ENCODE assay signal across 22 cellular contexts in genomic region chr2:220736778-220737177, GRCh38.
DNase-seq lines count a peak whose midpoint lies in the region; ATAC-seq and TF ChIP-seq lines count a peak whose summit lies in the region.
"Had no signal": no experiment of that assay in that cellular context is flagged by ENCODE, and none has a peak within 500 bp of the region (broad histone marks: within the 10 kb centered on the region; RNA-seq: fewer than 3 reads in every experiment).

No MANE protein-coding gene starts in this region.

- no peak overlapping the region for H2AK9ac ChIP-seq in IMR-90 (replicated peaks; ENCODE audit: low read depth, low read length, poor library complexity)

- H2BK120ac ChIP-seq in IMR-90 (ENCODE audit: low read depth, low read length) (no peak overlapping the region), mesendoderm (ENCODE audit: low read depth, low read length) (no peak overlapping the region)

- H4K20me1 ChIP-seq in GM23338 (replicated peaks; ENCODE audit: insufficient read depth) (no peaks in the 10 kb centered on the region), IMR-90 (ENCODE audit: insufficient read depth, low read length) (no peaks in the 10 kb centered on the region)

- H3K4me1 ChIP-seq in GM23338 (ENCODE audit: insufficient read depth), result no peaks in the 10 kb centered on the region
- no peaks in the 10 kb centered on the region for H3K4me1 ChIP-seq in IMR-90 (ENCODE audit: control insufficient read depth, insufficient read depth, low read length)
- H3K4me1 ChIP-seq in mesendoderm (ENCODE audit: control insufficient read depth, low read depth, low read length), result no peaks in the 10 kb centered on the region
- H3K4me1 ChIP-seq in thyroid gland, result no peaks in the 10 kb centered on the region
- H3K4me1 ChIP-seq: breast epithelium, testis had no signal

- H3K14ac ChIP-seq in IMR-90 (replicated peaks; ENCODE audit: low read depth, low read length), result no peak overlapping the region

- intact Hi-C loops in IMR-90 (cut with micrococcal nuclease), result no loop called here
- intact Hi-C loops in thyroid gland (cut with DNase I), result no loop called here

- ATAC-seq in GM23338 (peak; percentile 72), IMR-90 (ENCODE audit: low read depth) (no peak), WTC11 (peak; percentile 85)
- ATAC-seq in naive thymus-derived CD8-positive, alpha-beta T cell, result no peak
- ATAC-seq: CD8-positive, alpha-beta T cell had no signal

- H3K9ac ChIP-seq in IMR-90 (ENCODE audit: low read depth, low read length), result no peak overlapping the region
- H3K9ac ChIP-seq in mesendoderm (ENCODE audit: low read length), result no peak overlapping the region

- H3K4me3 ChIP-seq in GM23338 (no peak overlapping the region), IMR-90 (ENCODE audit: insufficient read depth, low read depth, low read length) (no peak overlapping the region), mesendoderm (ENCODE audit: low read length) (no peak overlapping the region), thyroid gland (replicated peaks in 1 of 3) (no peak overlapping the region)
- H3K4me3 ChIP-seq: breast epithelium, testis had no signal

- H2BK15ac ChIP-seq in IMR-90 (ENCODE audit: low read depth, low read length), result 0 out of 3 replicates have a peak overlapping the region, but pooled peaks have one; percentile 40
- H2BK15ac ChIP-seq in mesendoderm (replicated peaks; ENCODE audit: low read depth), result no peak overlapping the region

- H4K5ac ChIP-seq in IMR-90 (ENCODE audit: low read depth, low read length) (no peak overlapping the region), mesendoderm (ENCODE audit: low read length) (no peak overlapping the region)

- H3K36me3 Mint-ChIP-seq in GM23338 (ENCODE audit: low read depth), result no peaks in the 10 kb centered on the region; the same call in 2 of the 3 replicates
- H3K36me3 Mint-ChIP-seq in WTC11, result peaks cover 7% of the 10 kb centered on the region; the same call in 1 of the 2 replicates
- H3K36me3 Mint-ChIP-seq in naive thymus-derived CD8-positive, alpha-beta T cell, result no peaks in the 10 kb centered on the region
- H3K36me3 Mint-ChIP-seq: CD8-positive, alpha-beta T cell had no signal

- TF ChIP-seq CTCF in GM23338 (conservative IDR thresholded peaks at IDR 0.05; ENCODE audit: low read depth in 2 of 2) (no peak), IMR-90 (conservative IDR thresholded peaks at IDR 0.05; ENCODE audit: low read depth, low read length) (no peak), WTC11 (IDR thresholded peaks at IDR 0.05) (no peak), GM10266 (IDR thresholded peaks at IDR 0.05; ENCODE audit: control insufficient read depth, insufficient read depth, low read depth, missing control alignments) (no peak), thyroid gland (IDR thresholded peaks at IDR 0.05) (no peak)

- BruUV-seq in IMR-90 (replicated peaks; lab: Mats Ljungman, UMichigan), result no TSS peak

- H3K9me2 ChIP-seq in GM23338 (ENCODE audit: insufficient read depth), result peaks cover 6% of the 10 kb centered on the region; the same call in 1 of the 2 replicates

- H2BK5ac ChIP-seq in IMR-90 (ENCODE audit: low read depth, low read length, poor library complexity, severe bottlenecking) (no peak overlapping the region), mesendoderm (ENCODE audit: low read length) (no peak overlapping the region)

- H2AK5ac ChIP-seq in IMR-90 (ENCODE audit: low read depth, low read length) (no peak overlapping the region), mesendoderm (ENCODE audit: low read length) (no peak overlapping the region)

- CTCF ChIA-PET in IMR-90 (lab: Yijun Ruan, JAX), result no interaction called here
- CTCF ChIA-PET in WTC11 (lab: Charles Lee), result no interaction called here

- DNase-seq in GM23338 (ENCODE audit: low spot score), result peak; percentile 47
- DNase-seq in IMR-90, result peak; percentile 3
- no peak for DNase-seq in WTC11 (ENCODE audit: low spot score)
- DNase-seq in mesendoderm, result peak; percentile 49
- DNase-seq in GM10266 (ENCODE audit: extremely low spot score), result no peak
- DNase-seq in thyroid gland, result no peak
- DNase-seq in naive thymus-derived CD8-positive, alpha-beta T cell, result no peak
- DNase-seq: activated CD4-positive, alpha-beta memory T cell treated with anti-CD3 and anti-CD28 coated beads, Interleukin-2, amount 10 ng/mL, durations not matched to agents 7 days and 5 days; activated effector memory CD4-positive, alpha-beta T cell treated with anti-CD3 and anti-CD28 coated beads, Interleukin-2, amount 50 U/mL, for 16 hours; activated T-cell treated with anti-CD3 and anti-CD28 coated beads for 4 hours; CD8-positive, alpha-beta T cell; cortex of kidney; DND-41; NCI-H2081; NCI-H446 treated with DMSO at 0.1 percent for 48 hours; occipital lobe; retina; stimulated activated CD4-positive, alpha-beta T cell treated with anti-CD3 and anti-CD28 coated beads, Interleukin-4, amount 100 ng/mL, for 1 hour; stimulated activated naive CD4-positive, alpha-beta T cell; T-helper 9 cell; testis had no signal

- no peaks in the 10 kb centered on the region for H3F3A ChIP-seq in GM23338 (replicated peaks; ENCODE audit: low read depth)

- H3K56ac ChIP-seq in IMR-90 (ENCODE audit: extremely low read depth, insufficient read depth, low read length) (no peak overlapping the region), mesendoderm (ENCODE audit: low read length) (no peak overlapping the region)

- in situ Hi-C loops in IMR-90 (cut with MboI; ENCODE audit: low sequenced_read_pairs), result no loop called here

- dilution Hi-C loops in IMR-90 (cut with HindIII; ENCODE audit: low sequenced_read_pairs, unreplicated experiment), result no loop called here

- TF ChIP-seq RAD21 in IMR-90 (IDR thresholded peaks at IDR 0.05; ENCODE audit: low read length), result no peak

- H2AFZ ChIP-seq in GM23338 (peak overlapping the region; percentile 75; the same call in 1 of the 2 replicates), IMR-90 (replicated peaks; ENCODE audit: low read length, poor library complexity) (no peak overlapping the region)

- no CpG with 5 or more reads among the region's 4 CpGs for WGBS in IMR-90 (ENCODE audit: extremely low coverage in 2 of 2, insufficient read length in 1 of 2), 2 experiments
- WGBS in mesendoderm (ENCODE audit: extremely low coverage, insufficient coverage, low lambda C conversion rate), result no CpG with 5 or more reads among the region's 4 CpGs
- WGBS in thyroid gland, 2 donors, result 65 to 73% methylated on average over 4 of the region's 4 CpGs

- H3K18ac ChIP-seq in IMR-90 (ENCODE audit: low read depth, low read length), result no peak overlapping the region
- no peak overlapping the region for H3K18ac ChIP-seq in mesendoderm (ENCODE audit: low read length)

- peaks cover 7% of the 10 kb centered on the region; the same call in 2 of the 3 replicates for H3K9me3 Mint-ChIP-seq in GM23338
- H3K9me3 Mint-ChIP-seq in WTC11, result peaks cover 23% of the 10 kb centered on the region
- peaks cover 0 to 14% (median 2%) of the 10 kb centered on the region in 9 donors for H3K9me3 Mint-ChIP-seq in naive thymus-derived CD8-positive, alpha-beta T cell
- H3K9me3 Mint-ChIP-seq: activated CD4-positive, alpha-beta memory T cell treated with anti-CD3 and anti-CD28 coated beads, Interleukin-2, amount 10 ng/mL, durations not matched to agents 7 days and 5 days; CD8-positive, alpha-beta T cell had no signal

- H3K36me3 ChIP-seq in GM23338 (ENCODE audit: insufficient read depth) (no peaks in the 10 kb centered on the region), IMR-90 (ENCODE audit: control insufficient read depth, insufficient read depth, low read length) (no peaks in the 10 kb centered on the region), mesendoderm (ENCODE audit: control insufficient read depth, insufficient read depth, low read length) (no peaks in the 10 kb centered on the region), thyroid gland (no peaks in the 10 kb centered on the region)
- H3K36me3 ChIP-seq: breast epithelium had no signal

- no peaks in the 10 kb centered on the region for H3K79me2 ChIP-seq in GM23338 (replicated peaks; ENCODE audit: insufficient read depth)
- no peaks in the 10 kb centered on the region for H3K79me2 ChIP-seq in mesendoderm (ENCODE audit: control insufficient read depth, insufficient read depth, low read length)

- H3K79me1 ChIP-seq in IMR-90 (ENCODE audit: low read depth in 1 of 2, low read length in 2 of 2) (no peaks in the 10 kb centered on the region), mesendoderm (ENCODE audit: low read length) (no peaks in the 10 kb centered on the region)

- no peaks in the 10 kb centered on the region for H3K9me3 ChIP-seq in IMR-90 (ENCODE audit: control insufficient read depth, insufficient read depth, low read length)
- H3K9me3 ChIP-seq in thyroid gland, result no peaks in the 10 kb centered on the region
- H3K9me3 ChIP-seq: testis had no signal

- H3K27me3 ChIP-seq in GM23338 (ENCODE audit: insufficient read depth), result no peaks in the 10 kb centered on the region
- H3K27me3 ChIP-seq in IMR-90 (ENCODE audit: control insufficient read depth, insufficient read depth, low read length), result no peaks in the 10 kb centered on the region
- H3K27me3 ChIP-seq in mesendoderm (ENCODE audit: insufficient read depth, low read length, poor library complexity), result no peaks in the 10 kb centered on the region
- no peaks in the 10 kb centered on the region for H3K27me3 ChIP-seq in thyroid gland
- H3K27me3 ChIP-seq: breast epithelium, testis had no signal

- POLR2A ChIA-PET in IMR-90 (lab: Charles Lee; ENCODE audit: unreplicated experiment) (no interaction called here), WTC11 (lab: Charles Lee) (no interaction called here)
- POLR2A ChIA-PET in naive thymus-derived CD8-positive, alpha-beta T cell (lab: Charles Lee), result no interaction called here

- H3K23ac ChIP-seq in IMR-90 (ENCODE audit: low read depth, low read length) (no peak overlapping the region), mesendoderm (ENCODE audit: low read length) (no peak overlapping the region)

- H3K4ac ChIP-seq in IMR-90 (ENCODE audit: low read depth, low read length), result no peak overlapping the region
- H3K4ac ChIP-seq in mesendoderm (ENCODE audit: low read depth, low read length), result no peak overlapping the region

- H3K4me1 Mint-ChIP-seq in GM23338 (no peaks in the 10 kb centered on the region), WTC11 (no peaks in the 10 kb centered on the region; the same call in 1 of the 2 replicates)
- no peaks in the 10 kb centered on the region for H3K4me1 Mint-ChIP-seq in naive thymus-derived CD8-positive, alpha-beta T cell
- H3K4me1 Mint-ChIP-seq: activated CD4-positive, alpha-beta memory T cell treated with anti-CD3 and anti-CD28 coated beads, Interleukin-2, amount 10 ng/mL, durations not matched to agents 7 days and 5 days had no signal

- H4K8ac ChIP-seq in IMR-90 (ENCODE audit: low read depth in 2 of 2, low read length in 2 of 2) (no peak overlapping the region), mesendoderm (ENCODE audit: low read depth, low read length) (no peak overlapping the region)

- H3K27ac ChIP-seq in GM23338 (ENCODE audit: low read depth), result no peak overlapping the region
- no peak overlapping the region for H3K27ac ChIP-seq in IMR-90 (ENCODE audit: insufficient read depth, low read length)
- H3K27ac ChIP-seq in mesendoderm (ENCODE audit: low read depth, low read length), result no peak overlapping the region
- no peak overlapping the region for H3K27ac ChIP-seq in thyroid gland
- H3K27ac ChIP-seq: breast epithelium, testis had no signal

- H4K91ac ChIP-seq in IMR-90 (ENCODE audit: insufficient read depth, low read depth, low read length), result no peak overlapping the region

- no peak overlapping the region for H2BK20ac ChIP-seq in IMR-90 (ENCODE audit: low read depth, low read length)

- TF ChIP-seq POLR2A in IMR-90 (IDR thresholded peaks at IDR 0.05; ENCODE audit: low read depth, low read length) (no peak), thyroid gland (IDR thresholded peaks at IDR 0.05) (no peak)

- H3K27me3 Mint-ChIP-seq in GM23338 (ENCODE audit: insufficient read depth, low read depth, poor library complexity), result no peaks in the 10 kb centered on the region
- H3K27me3 Mint-ChIP-seq in WTC11 (ENCODE audit: low read depth), result no peaks in the 10 kb centered on the region; the same call in 1 of the 2 replicates
- no peaks in the 10 kb centered on the region for H3K27me3 Mint-ChIP-seq in naive thymus-derived CD8-positive, alpha-beta T cell
- H3K27me3 Mint-ChIP-seq: activated CD4-positive, alpha-beta memory T cell treated with anti-CD3 and anti-CD28 coated beads, Interleukin-2, amount 10 ng/mL, durations not matched to agents 7 days and 5 days had no signal

- no peak overlapping the region for H3K4me2 ChIP-seq in GM23338
- H3K4me2 ChIP-seq in IMR-90 (ENCODE audit: low read depth, low read length), result no peak overlapping the region
- H3K4me2 ChIP-seq in mesendoderm (ENCODE audit: low read length), result no peak overlapping the region

- no peak overlapping the region for H3K4me3 Mint-ChIP-seq in GM23338
- H3K4me3 Mint-ChIP-seq in WTC11, result peak overlapping the region; percentile 38
- no peak overlapping the region for H3K4me3 Mint-ChIP-seq in naive thymus-derived CD8-positive, alpha-beta T cell
- H3K4me3 Mint-ChIP-seq: activated CD4-positive, alpha-beta memory T cell treated with anti-CD3 and anti-CD28 coated beads, Interleukin-2, amount 10 ng/mL, durations not matched to agents 7 days and 5 days; CD8-positive, alpha-beta T cell had no signal

- H3K27ac Mint-ChIP-seq in GM23338 (no peak overlapping the region), WTC11 (no peak overlapping the region)
- no peak overlapping the region for H3K27ac Mint-ChIP-seq in naive thymus-derived CD8-positive, alpha-beta T cell
- H3K27ac Mint-ChIP-seq: activated CD4-positive, alpha-beta memory T cell treated with anti-CD3 and anti-CD28 coated beads, Interleukin-2, amount 10 ng/mL, durations not matched to agents 7 days and 5 days; CD8-positive, alpha-beta T cell had no signal

- no peaks in the 10 kb centered on the region for H3K9me1 ChIP-seq in IMR-90 (ENCODE audit: insufficient read depth, low read length)

Comparison
In these comparisons a context has a peak if more than half of its experiments do, and no peak if none do; other contexts are left out.
1. ATAC-seq: peak in GM23338 (single experiment) and WTC11 (single experiment); none in IMR-90 (single experiment) and naive thymus-derived CD8-positive, alpha-beta T cell (0 of 2).
2. DNase-seq: peak in GM23338 (single experiment), IMR-90 (single experiment) and mesendoderm (single experiment); none in WTC11 (single experiment), GM10266 (single experiment), thyroid gland (0 of 2) and naive thymus-derived CD8-positive, alpha-beta T cell (0 of 10).